ENCODE assay signal across 17 cellular contexts in genomic region chr17:79917902-79918484, GRCh38.
"Had no signal": no experiment of that assay in that cellular context is flagged by ENCODE, and none has a peak within 500 bp of the region (broad histone marks: within the 10 kb centered on the region; RNA-seq: fewer than 3 reads in every experiment).

No MANE protein-coding gene starts in this region.

- FAIRE-seq: astrocyte, colon, endometrium, keratinocyte had no signal

- H3K4me3 Mint-ChIP-seq: activated naive CD4-positive, alpha-beta T cell treated with anti-CD3 and anti-CD28 coated beads for 36 hours; activated T-helper 17 cell treated with anti-CD3 and anti-CD28 coated beads, Interleukin-2, amount 50 U/mL, for 72 hours; naive B cell; T-helper 2 cell treated with Interferon-gamma antibody and Interleukin-4, amounts not matched to agents 5 μg/mL and 100 μg/mL, for 36 hours had no signal

- H3K27ac Mint-ChIP-seq: activated naive CD4-positive, alpha-beta T cell treated with anti-CD3 and anti-CD28 coated beads for 36 hours; activated T-helper 17 cell treated with anti-CD3 and anti-CD28 coated beads, Interleukin-2, amount 50 U/mL, for 72 hours; T-helper 2 cell treated with Interferon-gamma antibody and Interleukin-4, amounts not matched to agents 5 μg/mL and 100 μg/mL, for 36 hours had no signal

- H3K36me3 ChIP-seq: cardiac muscle cell, neutrophil, upper lobe of right lung had no signal

- H3K4me1 Mint-ChIP-seq: activated T-helper 17 cell treated with anti-CD3 and anti-CD28 coated beads, Interleukin-2, amount 50 U/mL, for 72 hours had no signal

- H3K27ac ChIP-seq: cardiac muscle cell, hepatocyte, neutrophil, upper lobe of right lung had no signal

- H3K9me3 Mint-ChIP-seq: activated naive CD4-positive, alpha-beta T cell treated with anti-CD3 and anti-CD28 coated beads for 36 hours; activated T-helper 17 cell treated with anti-CD3 and anti-CD28 coated beads, Interleukin-2, amount 50 U/mL, for 72 hours; naive B cell; T-helper 2 cell treated with Interferon-gamma antibody and Interleukin-4, amounts not matched to agents 5 μg/mL and 100 μg/mL, for 36 hours had no signal

- ATAC-seq: activated T-helper 17 cell treated with anti-CD3 and anti-CD28 coated beads, Interleukin-2, amount 50 U/mL, for 72 hours; esophagus mucosa had no signal

- H3K4me3 ChIP-seq: cardiac muscle cell, hepatocyte, skin epidermis, upper lobe of right lung had no signal

- H3K27me3 ChIP-seq: cardiac muscle cell, hepatocyte, upper lobe of right lung had no signal

- H3K9me3 ChIP-seq: neutrophil, upper lobe of right lung had no signal

- H3K36me3 Mint-ChIP-seq: naive B cell had no signal

- DNase-seq: activated CD4-positive, CD25-positive, alpha-beta regulatory T cell treated with anti-CD3 and anti-CD28 coated beads, Interleukin-2, amount 50 U/mL, for 72 hours; activated naive CD4-positive, alpha-beta T cell treated with anti-CD3 and anti-CD28 coated beads for 36 hours; naive B cell; stimulated activated CD4-positive, alpha-beta T cell treated with anti-CD3 and anti-CD28 coated beads, Interleukin-4, amount 100 ng/mL, for 24 hours; stimulated activated naive CD4-positive, alpha-beta T cell treated with Interleukin-2 at 50 U/mL for 16 hours; upper lobe of right lung had no signal
